Comparison of ENCODE assay signal across 18 cellular contexts in genomic region chr10:17060289-17060688, GRCh38.
"Had no signal": no experiment of that assay in that cellular context is flagged by ENCODE, and none has a peak within 500 bp of the region (broad histone marks: within the 10 kb centered on the region; RNA-seq: fewer than 3 reads in every experiment).

No MANE protein-coding gene starts in this region.

- H3K4me2 ChIP-seq: hepatocyte had no signal

- H3K27ac ChIP-seq: epithelial cell of prostate, esophagus muscularis mucosa, left ventricle myocardium inferior, lower lobe of right lung, stomach, transverse colon had no signal

- H3K9me3 ChIP-seq: esophagus muscularis mucosa, left ventricle myocardium inferior, lower lobe of right lung, stomach, thoracic aorta, transverse colon had no signal

- H3K4me1 ChIP-seq: lower lobe of right lung, transverse colon had no signal

- DNase-seq: effector memory CD8-positive, alpha-beta T cell; foreskin keratinocyte; kidney; left cardiac atrium; left ventricle myocardium inferior; lower lobe of right lung; naive B cell; occipital lobe; stimulated activated CD4-positive, alpha-beta T cell treated with anti-CD3 and anti-CD28 coated beads, Interleukin-2, amount 100 ng/mL, for 24 hours; stimulated activated naive CD4-positive, alpha-beta T cell; stomach; substantia nigra; transverse colon had no signal

- H3K4me3 ChIP-seq: esophagus muscularis mucosa, hepatocyte, left ventricle myocardium inferior, lower lobe of right lung, stomach, thoracic aorta, transverse colon had no signal

- H2AFZ ChIP-seq: hepatocyte had no signal

- H3K27me3 ChIP-seq: esophagus muscularis mucosa, foreskin keratinocyte, hepatocyte, stomach, transverse colon had no signal

- H3K79me2 ChIP-seq: hepatocyte had no signal

- H3K36me3 ChIP-seq: esophagus muscularis mucosa, left ventricle myocardium inferior, lower lobe of right lung, stomach, thoracic aorta, transverse colon had no signal

- ATAC-seq: effector memory CD8-positive, alpha-beta T cell; foreskin keratinocyte; left cardiac atrium; lower lobe of right lung; sciatic nerve had no signal
